Comparison of ENCODE assay signal across 19 cellular contexts in genomic region chr22:35805466-35805865, GRCh38.
"Had no signal": no experiment of that assay in that cellular context is flagged by ENCODE, and none has a peak within 500 bp of the region (broad histone marks: within the 10 kb centered on the region; RNA-seq: fewer than 3 reads in every experiment).

No MANE protein-coding gene starts in this region.

- H3K27me3 ChIP-seq: colonic mucosa, esophagus muscularis mucosa, gastroesophageal sphincter, heart left ventricle, hepatocyte, left lung had no signal

- ATAC-seq: gastroesophageal sphincter, heart left ventricle, left cardiac atrium, left lung, left ventricle myocardium superior, lower lobe of right lung, mucosa of descending colon had no signal

- H3K27ac Mint-ChIP-seq: dendritic cell treated with granulocyte-macrophage colony-stimulating factor and Interleukin-4, amounts not matched to agents 40 ng/mL and 50 ng/mL, for 4 days; immature natural killer cell; mesothelial cell of epicardium; naive B cell had no signal

- H3K27ac ChIP-seq: colonic mucosa, esophagus muscularis mucosa, gastroesophageal sphincter, heart left ventricle, hepatocyte, left lung, lower lobe of right lung had no signal

- DNase-seq: colonic mucosa; cortex of kidney; effector CD8-positive, alpha-beta T cell; foreskin fibroblast; heart left ventricle; hypothalamus; immature natural killer cell; left cardiac atrium; left lung; left ventricle myocardium superior; lower lobe of right lung; mesenchymal stem cell; mucosa of descending colon; naive B cell had no signal

- H3K4me3 Mint-ChIP-seq: dendritic cell treated with granulocyte-macrophage colony-stimulating factor and Interleukin-4, amounts not matched to agents 40 ng/mL and 50 ng/mL, for 4 days; immature natural killer cell; mesothelial cell of epicardium; naive B cell had no signal

- H3K4me3 ChIP-seq: colonic mucosa, esophagus muscularis mucosa, gastroesophageal sphincter, heart left ventricle, hepatocyte, left lung, lower lobe of right lung, mucosa of descending colon had no signal

- H3K27me3 Mint-ChIP-seq: dendritic cell treated with granulocyte-macrophage colony-stimulating factor and Interleukin-4, amounts not matched to agents 40 ng/mL and 50 ng/mL, for 4 days had no signal

- H3K4me1 ChIP-seq: colonic mucosa, left lung, lower lobe of right lung had no signal

- H3K9me3 ChIP-seq: colonic mucosa, esophagus muscularis mucosa, gastroesophageal sphincter, left lung, lower lobe of right lung, mucosa of descending colon had no signal

- H3K4me1 Mint-ChIP-seq: immature natural killer cell, naive B cell had no signal

- H3K9me3 Mint-ChIP-seq: immature natural killer cell had no signal
